8 cellular contexts compared by ENCODE assay signal in the genomic region with DNA sequence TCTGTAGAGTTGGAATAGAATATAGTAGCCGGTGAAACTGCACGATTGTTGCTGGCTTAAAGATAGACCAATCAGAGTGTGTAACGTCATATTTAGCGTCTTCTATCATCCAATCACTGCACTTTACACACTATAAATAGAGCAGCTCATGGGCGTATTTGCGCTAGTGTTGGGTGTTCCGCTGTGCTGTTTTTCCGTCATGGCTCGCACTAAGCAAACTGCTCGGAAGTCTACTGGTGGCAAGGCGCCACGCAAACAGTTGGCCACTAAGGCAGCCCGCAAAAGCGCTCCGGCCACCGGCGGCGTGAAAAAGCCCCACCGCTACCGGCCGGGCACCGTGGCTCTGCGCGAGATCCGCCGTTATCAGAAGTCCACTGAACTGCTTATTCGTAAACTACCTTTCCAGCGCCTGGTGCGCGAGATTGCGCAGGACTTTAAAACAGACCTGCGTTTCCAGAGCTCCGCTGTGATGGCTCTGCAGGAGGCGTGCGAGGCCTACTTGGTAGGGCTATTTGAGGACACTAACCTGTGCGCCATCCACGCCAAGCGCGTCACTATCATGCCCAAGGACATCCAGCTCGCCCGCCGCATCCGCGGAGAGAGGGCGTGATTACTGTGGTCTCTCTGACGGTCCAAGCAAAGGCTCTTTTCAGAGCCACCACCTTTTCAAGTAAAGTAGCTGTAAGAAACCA. TPM values are rescaled to one million over a fixed set of nuclear protein-coding genes. Genes with fewer than 3 reads are reported as not detected.
A peak's percentile ranks its signal among the peaks of the same experiment; 100 is the strongest.
DNase-seq lines count a peak whose midpoint lies in the region; ATAC-seq and TF ChIP-seq lines count a peak whose summit lies in the region.

No MANE protein-coding gene starts in this region.

- no peaks in the 10 kb centered on the region for H3K36me3 ChIP-seq in lung (ENCODE audit: control insufficient read depth in 2 of 2, insufficient read depth in 2 of 2, low read length in 2 of 2)

- WGBS in lung, 2 donors: 0 to 1% methylated on average over 46 of the region's 46 CpGs

- peaks cover 3 to 9% of the 10 kb centered on the region in 2 donors for H3K4me1 ChIP-seq in lung (ENCODE audit: control insufficient read depth in 2 of 2, insufficient read depth in 2 of 2, low read length in 2 of 2)

- peak overlapping the region; percentile 96 for H3K4me3 Mint-ChIP-seq in activated CD8-positive, alpha-beta T cell treated with anti-CD3 and anti-CD28 coated beads, Interleukin-2, amount 10 ng/mL, durations not matched to agents 7 days and 5 days

- H3K9me3 ChIP-seq in lung (ENCODE audit: control insufficient read depth in 2 of 2, insufficient read depth in 1 of 2, low read length in 1 of 2): no peaks in the 10 kb centered on the region

- peaks cover 65% of the 10 kb centered on the region for H3K4me1 Mint-ChIP-seq in activated CD8-positive, alpha-beta T cell treated with anti-CD3 and anti-CD28 coated beads, Interleukin-2, amount 10 ng/mL, durations not matched to agents 7 days and 5 days (ENCODE audit: low read depth)

- H3K36me3 Mint-ChIP-seq in activated CD8-positive, alpha-beta T cell treated with anti-CD3 and anti-CD28 coated beads, Interleukin-2, amount 10 ng/mL, durations not matched to agents 7 days and 5 days (ENCODE audit: low read depth): peaks cover 25% of the 10 kb centered on the region

- H3K27ac Mint-ChIP-seq in activated CD8-positive, alpha-beta T cell treated with anti-CD3 and anti-CD28 coated beads, Interleukin-2, amount 10 ng/mL, durations not matched to agents 7 days and 5 days: peak overlapping the region; percentile 100

- POLR2A ChIA-PET in activated CD8-positive, alpha-beta T cell treated with anti-CD3 and anti-CD28 coated beads, Interleukin-2, amount 10 ng/mL, durations not matched to agents 7 days and 5 days (lab: Charles Lee): interaction anchor here (0.5 to 19.5 kb wide), 61 partner anchors 10 to 1874 kb away, joined by 3 to 1951 read pairs (median 7); partner anchors contain the start of genes HFE and TRIM38

- H3K27me3 ChIP-seq in lung (ENCODE audit: control insufficient read depth, insufficient read depth): no peaks in the 10 kb centered on the region

- CTCF ChIA-PET in activated CD8-positive, alpha-beta T cell treated with anti-CD3 and anti-CD28 coated beads, Interleukin-2, amount 10 ng/mL, durations not matched to agents 7 days and 5 days (lab: Charles Lee): interaction anchor here (1.1 to 12.0 kb wide), 5 partner anchors 11 to 301 kb away, joined by 3 to 139 read pairs (median 19); a partner anchor contains a TSS

- H3K4me3 ChIP-seq in lung: peak overlapping the region; percentile 63

- no peak for TF ChIP-seq CTCF in lung (IDR thresholded peaks at IDR 0.05; ENCODE audit: control extremely low read depth, extremely low read depth)

- DNase-seq in C1 segment of cervical spinal cord (lab: John Stamatoyannopoulos, UW): peak in 13 of 14 donors; percentile 36 to 87 (median 63)
- DNase-seq in NCI-H774 (lab: John Stamatoyannopoulos, UW): peak; percentile 87
- DNase-seq in activated CD8-positive, alpha-beta T cell treated with anti-CD3 and anti-CD28 coated beads, Interleukin-2, amount 10 ng/mL, durations not matched to agents 7 days and 5 days: peak; percentile 88
- peak; percentile 68 for DNase-seq in effector CD8-positive, alpha-beta T cell (lab: John Stamatoyannopoulos, UW)
- DNase-seq in lung (ENCODE audit: low spot score): peak; percentile 66
- DNase-seq in stimulated activated CD8-positive, alpha-beta memory T cell treated with anti-CD3 and anti-CD28 coated beads, Interleukin-15, amount 100 ng/mL, for 4 hours (ENCODE audit: low read depth in 2 of 2): peak; percentile 45 to 55

- peak overlapping the region; percentile 99 for H3K27ac ChIP-seq in lung (ENCODE audit: low read depth in 1 of 2, low read length in 1 of 2)

- H3K9me3 Mint-ChIP-seq in activated CD8-positive, alpha-beta T cell treated with anti-CD3 and anti-CD28 coated beads, Interleukin-2, amount 10 ng/mL, durations not matched to agents 7 days and 5 days (ENCODE audit: insufficient read depth): peaks cover 13% of the 10 kb centered on the region

- ATAC-seq in GM19324 (IDR thresholded peaks at IDR 0.05; ENCODE audit: low FRiP score, unreplicated experiment) (peak; percentile 40), HG03460 (IDR thresholded peaks at IDR 0.05; ENCODE audit: unreplicated experiment) (peak; percentile 49), lung (ENCODE audit: insufficient read depth, low FRiP score) (peak; percentile 62)
- peak; percentile 51 for ATAC-seq in activated CD8-positive, alpha-beta T cell treated with anti-CD3 and anti-CD28 coated beads, Interleukin-2, amount 10 ng/mL, durations not matched to agents 7 days and 5 days

- no peaks in the 10 kb centered on the region for H3K27me3 Mint-ChIP-seq in activated CD8-positive, alpha-beta T cell treated with anti-CD3 and anti-CD28 coated beads, Interleukin-2, amount 10 ng/mL, durations not matched to agents 7 days and 5 days (ENCODE audit: low read depth)

RNA-seq across cellular contexts. Expression of gene TRIM38, which starts 57.8 kb away (rescaled TPM):
- total RNA-seq in activated CD8-positive, alpha-beta T cell treated with anti-CD3 and anti-CD28 coated beads, Interleukin-2, amount 10 ng/mL, durations not matched to agents 7 days and 5 days: 10 to 100 TPM; 19.1 to 19.5 TPM
- total RNA-seq in lung: 10 to 100 TPM; 12.7 to 18.0 TPM
- polyA plus RNA-seq in lung: 1 to 10 TPM; 7.2 to 7.5 TPM

Comparison
In these comparisons a context has a peak if more than half of its experiments do, and no peak if none do; other contexts are left out.
1. Peak in every context shown above with its lines: DNase-seq, ATAC-seq, H3K4me3 ChIP-seq and H3K27ac ChIP-seq.